Comparison of ENCODE assay signal across 1 cellular context in genomic region chr17:81402530-81402941, GRCh38.
TF ChIP-seq lines count a peak whose summit lies in the region.

No MANE protein-coding gene starts in this region.

TF ChIP-seq in H1, 55 proteins besides CTCF, POLR2A, EP300 and RAD21 (continued from another document):
- no peak for TF ChIP-seq SRF (IDR thresholded peaks at IDR 0.05; ENCODE audit: low read depth, low read length)
- TF ChIP-seq BRCA1 (IDR thresholded peaks at IDR 0.05; ENCODE audit: low read depth, low read length) = no peak
- TF ChIP-seq RXRA (IDR thresholded peaks at IDR 0.05; ENCODE audit: insufficient read depth, low read depth, low read length) = no peak
- TF ChIP-seq ASH2L (IDR thresholded peaks at IDR 0.05; ENCODE audit: low read length) = peak; percentile 59
- peak; percentile 13 for TF ChIP-seq RNF2 (IDR thresholded peaks at IDR 0.05; ENCODE audit: borderline replicate concordance, low read depth, low read length, missing control alignments, poor library complexity, severe bottlenecking)
- TF ChIP-seq KDM5A (IDR thresholded peaks at IDR 0.05; ENCODE audit: low read length) = no peak
- TF ChIP-seq SP1 (IDR thresholded peaks at IDR 0.05; ENCODE audit: low read depth, low read length) = no peak
- TF ChIP-seq KDM1A (IDR thresholded peaks at IDR 0.05; ENCODE audit: borderline replicate concordance, low read length) = 0 out of 2 replicates have a peak, but pooled peaks have one; percentile 36
- 0 out of 2 replicates have a peak, but pooled peaks have one; percentile 18 for TF ChIP-seq YY1 (IDR thresholded peaks at IDR 0.05; ENCODE audit: low read depth, low read length)
- TF ChIP-seq SAP30 (IDR thresholded peaks at IDR 0.05; ENCODE audit: insufficient read depth, insufficient replicate concordance, low read length) = no peak
- TF ChIP-seq TAF1 (IDR thresholded peaks at IDR 0.05; ENCODE audit: low read depth, low read length) = no peak
